35 cellular contexts compared by ENCODE assay signal in the genomic region with DNA sequence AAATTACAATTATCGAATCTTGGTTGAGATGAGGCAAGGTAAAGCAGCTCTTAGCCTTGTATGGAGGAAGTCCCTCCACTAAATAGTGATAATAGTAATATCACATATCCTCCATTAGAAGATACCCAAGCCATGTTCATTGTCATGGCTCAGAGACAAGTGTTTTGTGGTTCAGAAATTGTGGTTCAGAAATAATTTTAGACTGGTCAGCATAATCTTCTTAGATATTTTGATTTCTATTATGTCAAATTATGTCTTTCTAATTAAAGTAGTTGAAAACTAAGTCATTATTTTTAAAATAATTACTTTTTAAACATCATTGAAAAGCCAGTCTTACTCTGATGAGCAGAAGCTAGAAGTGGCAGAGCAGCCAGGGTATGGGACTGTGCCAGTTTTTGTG.
"Had no signal": no experiment of that assay in that cellular context is flagged by ENCODE, and none has a peak within 500 bp of the region (broad histone marks: within the 10 kb centered on the region; RNA-seq: fewer than 3 reads in every experiment).

No MANE protein-coding gene starts in this region.

- H3K27me3 ChIP-seq: MG63 had no signal

- DNase-seq: Karpas-422, Kasumi-1, MG63, MM.1S, NCI-H1048, NCI-H1092, NCI-H1092 treated with DMSO at 0.1 percent for 48 hours, NCI-H1105, NCI-H1105 treated with DMSO at 0.1 percent for 48 hours, NCI-H1417, NCI-H1417 treated with DMSO at 0.1 percent for 48 hours, NCI-H1436, NCI-H1436 treated with DMSO at 0.1 percent for 48 hours, NCI-H146, NCI-H1694, NCI-H1694 treated with DMSO at 0.1 percent for 48 hours, NCI-H187, NCI-H187 treated with DMSO at 0.1 percent for 48 hours, NCI-H1930, NCI-H2029, NCI-H2029 treated with DMSO at 0.1 percent for 48 hours, NCI-H2081, NCI-H2081 treated with DMSO at 0.1 percent for 48 hours, NCI-H2107, NCI-H2171, NCI-H2171 treated with DMSO at 0.1 percent for 48 hours, NCI-H2227 treated with DMSO at 0.1 percent for 48 hours, NCI-H226, NCI-H345, NCI-H446, NCI-H446 treated with DMSO at 0.1 percent for 48 hours, NCI-H510A, NCI-H510A treated with DMSO at 0.1 percent for 48 hours, NCI-H524, NCI-H524 treated with DMSO at 0.1 percent for 48 hours had no signal

- H3K9me3 ChIP-seq: MG63 had no signal

- H3K4me3 ChIP-seq: MG63 had no signal

- H3K36me3 ChIP-seq: MG63 had no signal
